25 cellular contexts compared by ENCODE assay signal in genomic region chr1:1438531-1439381, GRCh38. TPM values are rescaled to one million over a fixed set of nuclear protein-coding genes. Genes with fewer than 3 reads are reported as not detected.
A peak's percentile ranks its signal among the peaks of the same experiment; 100 is the strongest.
DNase-seq lines count a peak whose midpoint lies in the region; ATAC-seq, FAIRE-seq and TF ChIP-seq lines count a peak whose summit lies in the region.
"Had no signal": no experiment of that assay in that cellular context is flagged by ENCODE, and none has a peak within 500 bp of the region (broad histone marks: within the 10 kb centered on the region; RNA-seq: fewer than 3 reads in every experiment).

No MANE protein-coding gene starts in this region.

- TF ChIP-seq POLR2A in GM12891 (IDR thresholded peaks at IDR 0.05; ENCODE audit: low read depth, low read length): no peak

- no TSS peak for BruUV-seq in MCF 10A (replicated peaks; lab: Mats Ljungman, UMichigan)

- H3K4me3 Mint-ChIP-seq in natural killer cell treated with Interleukin-12 subunit alpha and Interleukin-12 subunit beta and Interleukin-15 and Interleukin-18, amount 100 ng/mL, for 72 hours: no peak overlapping the region
- H3K4me3 Mint-ChIP-seq in natural killer cell (no peak overlapping the region), nephron (peak overlapping the region in 2 of 3 experiments; percentile 52 to 58), MCF 10A (ENCODE audit: unreplicated experiment) (no peak overlapping the region)
- H3K4me3 Mint-ChIP-seq: activated CD4-positive, alpha-beta T cell treated with anti-CD3 and anti-CD28 coated beads for 36 hours; activated T-helper 1 cell treated with anti-CD3 and anti-CD28 coated beads, Interleukin-12 subunit alpha, Interleukin-12 subunit beta, Interleukin-2, Interleukin-4 antibody, amounts not matched to agents 30 ng/mL and 10 ng/mL and 1 ng/mL, durations not matched to agents 14 hours and 24 hours and 36 hours had no signal

- DNase-seq in natural killer cell treated with Interleukin-12 subunit alpha and Interleukin-12 subunit beta and Interleukin-15 and Interleukin-18, amount 100 ng/mL, for 72 hours (ENCODE audit: low spot score): peak; percentile 58
- DNase-seq in natural killer cell: no peak
- DNase-seq in colonic mucosa: no peak
- no peak for DNase-seq in dedifferentiated amniotic fluid mesenchymal stem cell (ENCODE audit: extremely low spot score)
- no peak for DNase-seq in GM12891 (ENCODE audit: insufficient read length, low spot score)
- DNase-seq in MCF 10A (ENCODE audit: unreplicated experiment): no peak
- DNase-seq in MM.1S: no peak
- DNase-seq: cerebellar nuclear complex, GDM1, Kasumi-1, left ventricle myocardium inferior, NCI-H2107, NCI-H524, nucleus accumbens, retina had no signal

- H3K4me2 ChIP-seq in MM.1S (ENCODE audit: low read depth, low read length): no peak overlapping the region

- H3K4me3 ChIP-seq in colonic mucosa (no peak overlapping the region), MM.1S (ENCODE audit: low read length) (no peak overlapping the region)
- H3K4me3 ChIP-seq: ascending aorta, GM12878, HAP-1, left ventricle myocardium inferior had no signal

- no peaks in the 10 kb centered on the region for H3K79me2 ChIP-seq in MM.1S (ENCODE audit: low read length)

- peaks cover 0 to 3% of the 10 kb centered on the region in 2 donors for H3K4me1 Mint-ChIP-seq in natural killer cell treated with Interleukin-12 subunit alpha and Interleukin-12 subunit beta and Interleukin-15 and Interleukin-18, amount 100 ng/mL, for 72 hours (ENCODE audit: low read depth in 2 of 2)
- peaks cover 4 to 10% of the 10 kb centered on the region in 2 donors for H3K4me1 Mint-ChIP-seq in natural killer cell
- peaks cover 19% of the 10 kb centered on the region for H3K4me1 Mint-ChIP-seq in nephron
- H3K4me1 Mint-ChIP-seq in MCF 10A (ENCODE audit: insufficient read depth, unreplicated experiment): no peaks in the 10 kb centered on the region

- no peak overlapping the region for H2AFZ ChIP-seq in MM.1S (ENCODE audit: low read length)

- H4K20me1 ChIP-seq in MM.1S (ENCODE audit: insufficient read depth, low read length): no peaks in the 10 kb centered on the region

- TF ChIP-seq CTCF in natural killer cell (IDR thresholded peaks at IDR 0.05) (no peak), colonic mucosa (IDR thresholded peaks at IDR 0.05) (no peak), nephron (IDR thresholded peaks at IDR 0.05; ENCODE audit: unreplicated experiment in 3 of 3) (no peak), MCF 10A (IDR thresholded peaks at IDR 0.05; ENCODE audit: unreplicated experiment) (no peak), MM.1S (IDR thresholded peaks at IDR 0.05; ENCODE audit: low read length) (no peak)

- no peaks in the 10 kb centered on the region for H3K9me3 Mint-ChIP-seq in natural killer cell treated with Interleukin-12 subunit alpha and Interleukin-12 subunit beta and Interleukin-15 and Interleukin-18, amount 100 ng/mL, for 72 hours
- no peaks in the 10 kb centered on the region for H3K9me3 Mint-ChIP-seq in natural killer cell
- H3K9me3 Mint-ChIP-seq in nephron: no peaks in the 10 kb centered on the region
- H3K9me3 Mint-ChIP-seq in MCF 10A (ENCODE audit: unreplicated experiment): no peaks in the 10 kb centered on the region
- H3K9me3 Mint-ChIP-seq: activated naive CD4-positive, alpha-beta T cell treated with anti-CD3 and anti-CD28 coated beads, Interleukin-2, amount 50 U/mL, for 72 hours; activated T-helper 1 cell treated with anti-CD3 and anti-CD28 coated beads, Interleukin-12 subunit alpha, Interleukin-12 subunit beta, Interleukin-2, Interleukin-4 antibody, amounts not matched to agents 30 ng/mL and 10 ng/mL and 1 ng/mL, durations not matched to agents 14 hours and 24 hours and 36 hours had no signal

- no peak for FAIRE-seq in GM12891 (lab: Jason Lieb, UNC)
- FAIRE-seq: GM12878 had no signal

- H3K9ac ChIP-seq in colonic mucosa (ENCODE audit: low read depth in 2 of 2, low read length in 2 of 2) (peak overlapping the region in 1 of 2 donors; percentile 55), MM.1S (ENCODE audit: low read length) (no peak overlapping the region)

- H3K27ac ChIP-seq in colonic mucosa: peak overlapping the region; percentile 25
- H3K27ac ChIP-seq in MM.1S (ENCODE audit: low read length): no peak overlapping the region
- H3K27ac ChIP-seq: ascending aorta, C4-2B, left ventricle myocardium inferior had no signal

- peaks cover 0 to 6% of the 10 kb centered on the region in 2 donors for H3K27me3 Mint-ChIP-seq in natural killer cell treated with Interleukin-12 subunit alpha and Interleukin-12 subunit beta and Interleukin-15 and Interleukin-18, amount 100 ng/mL, for 72 hours
- H3K27me3 Mint-ChIP-seq in natural killer cell (ENCODE audit: low read depth in 2 of 2) (peaks cover 0 to 11% of the 10 kb centered on the region in 2 donors), nephron (ENCODE audit: low read depth) (no peaks in the 10 kb centered on the region), MCF 10A (ENCODE audit: insufficient read depth, unreplicated experiment) (no peaks in the 10 kb centered on the region)

- no peaks in the 10 kb centered on the region for H3K36me3 Mint-ChIP-seq in natural killer cell treated with Interleukin-12 subunit alpha and Interleukin-12 subunit beta and Interleukin-15 and Interleukin-18, amount 100 ng/mL, for 72 hours
- H3K36me3 Mint-ChIP-seq in natural killer cell (no peaks in the 10 kb centered on the region), nephron (ENCODE audit: low read depth) (no peaks in the 10 kb centered on the region), MCF 10A (ENCODE audit: insufficient read depth, unreplicated experiment) (no peaks in the 10 kb centered on the region)
- H3K36me3 Mint-ChIP-seq: activated naive CD4-positive, alpha-beta T cell treated with anti-CD3 and anti-CD28 coated beads, Interleukin-2, amount 50 U/mL, for 72 hours had no signal

- POLR2A ChIA-PET in MCF 10A (lab: Yijun Ruan, JAX): interaction anchor here (0.6 to 2.3 kb wide), 2 partner anchors 31 to 474 kb away, joined by 3 to 5 read pairs; partner anchors contain the start of gene MRPL20

- no peaks in the 10 kb centered on the region for H3K36me3 ChIP-seq in colonic mucosa
- H3K36me3 ChIP-seq in MM.1S (replicated peaks; ENCODE audit: insufficient read depth, low read length): no peaks in the 10 kb centered on the region
- H3K36me3 ChIP-seq: ascending aorta, left ventricle myocardium inferior had no signal

- no peaks in the 10 kb centered on the region for H3K9me2 ChIP-seq in MM.1S (replicated peaks; ENCODE audit: insufficient read depth, low read length)

- no peak for ATAC-seq in natural killer cell treated with Interleukin-12 subunit alpha and Interleukin-12 subunit beta and Interleukin-15 and Interleukin-18, amount 100 ng/mL, for 72 hours
- no peak for ATAC-seq in natural killer cell
- ATAC-seq: activated CD4-positive, alpha-beta T cell treated with anti-CD3 and anti-CD28 coated beads for 36 hours; activated naive CD4-positive, alpha-beta T cell treated with anti-CD3 and anti-CD28 coated beads, Interleukin-2, amount 50 U/mL, for 72 hours had no signal

- CTCF ChIA-PET in MCF 10A (lab: Yijun Ruan, JAX): interaction anchor here (0.6 kb wide), 1 partner anchor 213 kb away, joined by 3 read pairs; no protein-coding TSS in a partner anchor

- H3F3A ChIP-seq in MM.1S (ENCODE audit: insufficient read depth, low read length): no peaks in the 10 kb centered on the region

- no peaks in the 10 kb centered on the region for H3K9me3 ChIP-seq in colonic mucosa
- no peaks in the 10 kb centered on the region for H3K9me3 ChIP-seq in MM.1S (replicated peaks; ENCODE audit: insufficient read depth, low read length)
- H3K9me3 ChIP-seq: ascending aorta, HAP-1, left ventricle myocardium inferior had no signal

- H3K27me3 ChIP-seq in colonic mucosa (peaks cover 4% of the 10 kb centered on the region), MM.1S (replicated peaks; ENCODE audit: insufficient read depth, low read length) (peaks cover 46% of the 10 kb centered on the region)

- intact Hi-C loops in natural killer cell (cut with micrococcal nuclease): no loop called here
- intact Hi-C loops in colonic mucosa (cut with DNase I): no loop called here
- intact Hi-C loops in MCF 10A (cut with micrococcal nuclease): no loop called here

- H3K4me1 ChIP-seq in colonic mucosa: peaks cover 28% of the 10 kb centered on the region
- no peaks in the 10 kb centered on the region; the same call in 1 of the 2 replicates for H3K4me1 ChIP-seq in MM.1S (ENCODE audit: low read length)

- no peak overlapping the region for H3K27ac Mint-ChIP-seq in natural killer cell treated with Interleukin-12 subunit alpha and Interleukin-12 subunit beta and Interleukin-15 and Interleukin-18, amount 100 ng/mL, for 72 hours
- H3K27ac Mint-ChIP-seq in natural killer cell: no peak overlapping the region
- peak overlapping the region in 1 of 3 experiments; percentile 54 for H3K27ac Mint-ChIP-seq in nephron
- no peak overlapping the region for H3K27ac Mint-ChIP-seq in MCF 10A (ENCODE audit: low read depth, unreplicated experiment)
- H3K27ac Mint-ChIP-seq: activated CD4-positive, alpha-beta T cell treated with anti-CD3 and anti-CD28 coated beads for 36 hours; activated naive CD4-positive, alpha-beta T cell treated with anti-CD3 and anti-CD28 coated beads, Interleukin-2, amount 50 U/mL, for 72 hours; activated T-helper 1 cell treated with anti-CD3 and anti-CD28 coated beads, Interleukin-12 subunit alpha, Interleukin-12 subunit beta, Interleukin-2, Interleukin-4 antibody, amounts not matched to agents 30 ng/mL and 10 ng/mL and 1 ng/mL, durations not matched to agents 14 hours and 24 hours and 36 hours had no signal

RNA-seq across cellular contexts. Expression of gene VWA1, which starts 3.3 kb away (rescaled TPM):
- total RNA-seq in natural killer cell treated with Interleukin-12 subunit alpha and Interleukin-12 subunit beta and Interleukin-15 and Interleukin-18, amount 100 ng/mL, for 72 hours: 1 to 10 TPM; 1.3 to 7.7 TPM
- not detected for total RNA-seq in natural killer cell
- 10 to 100 TPM; 43.5 to 74.0 TPM for total RNA-seq in colonic mucosa
- 0.33 TPM for polyA plus RNA-seq in GM12891 (2012; ENCODE audit: low read depth, missing spikeins)
- total RNA-seq in MCF 10A (2022): 0.37 and 0.54 TPM in 2 replicates

RNA-seq across cellular contexts. Expression of gene ATAD3C, which starts 10.7 kb away (rescaled TPM):
- total RNA-seq in natural killer cell treated with Interleukin-12 subunit alpha and Interleukin-12 subunit beta and Interleukin-15 and Interleukin-18, amount 100 ng/mL, for 72 hours: 1 to 10 TPM in 1 of 2 donors, under 1 TPM in 1; 0.17 to 1.7 TPM
- total RNA-seq in natural killer cell (1 to 10 TPM in 2 of 3 donors, under 1 TPM in 1; 0.13 to 2.2 (median 1.5) TPM), colonic mucosa (under 1 TPM; 0.16 to 0.64 TPM), MCF 10A (2022) (0.27 and 2.0 TPM in 2 replicates)
- 0.40 TPM for polyA plus RNA-seq in GM12891 (2012; ENCODE audit: low read depth, missing spikeins)
- total RNA-seq: ascending aorta had no signal

RNA-seq across cellular contexts. Expression of gene ANKRD65, which starts 17.7 kb away (rescaled TPM):
- not detected for total RNA-seq in natural killer cell treated with Interleukin-12 subunit alpha and Interleukin-12 subunit beta and Interleukin-15 and Interleukin-18, amount 100 ng/mL, for 72 hours
- total RNA-seq in natural killer cell (not detected), colonic mucosa (1 to 10 TPM in 1 of 2 donors, under 1 TPM in 1; 0.57 to 2.0 TPM), MCF 10A (2022) (0.86 and 1.4 TPM in 2 replicates)
- 0.87 TPM for polyA plus RNA-seq in GM12891 (2012; ENCODE audit: low read depth, missing spikeins)
- total RNA-seq: A673; activated CD4-positive, alpha-beta T cell treated with anti-CD3 and anti-CD28 coated beads for 36 hours; mononuclear cell had no signal

RNA-seq across cellular contexts. Expression of gene MRPL20, which starts 31.7 kb away (rescaled TPM):
- total RNA-seq in natural killer cell treated with Interleukin-12 subunit alpha and Interleukin-12 subunit beta and Interleukin-15 and Interleukin-18, amount 100 ng/mL, for 72 hours: 100 to 1,000 TPM; 138 to 175 TPM
- total RNA-seq in natural killer cell: 100 to 1,000 TPM in 1 of 3 donors, 10 to 100 TPM in 2; 90.9 to 111 (median 92.7) TPM
- 100 to 1,000 TPM in 1 of 2 donors, 10 to 100 TPM in 1; 88.1 to 143 TPM for total RNA-seq in colonic mucosa
- polyA plus RNA-seq in GM12891 (2012; ENCODE audit: low read depth, missing spikeins): 199 TPM
- total RNA-seq in MCF 10A (2022): 131 and 137 TPM in 2 replicates

RNA-seq across cellular contexts. Expression of gene ATAD3B, which starts 32.8 kb away (rescaled TPM):
- total RNA-seq in natural killer cell treated with Interleukin-12 subunit alpha and Interleukin-12 subunit beta and Interleukin-15 and Interleukin-18, amount 100 ng/mL, for 72 hours: 100 to 1,000 TPM in 1 of 2 donors, 10 to 100 TPM in 1; 56.6 to 126 TPM
- total RNA-seq in natural killer cell: 10 to 100 TPM; 31.9 to 52.4 (median 42.9) TPM
- 10 to 100 TPM; 16.6 to 62.9 TPM for total RNA-seq in colonic mucosa
- polyA plus RNA-seq in GM12891 (2012; ENCODE audit: low read depth, missing spikeins): 13.0 TPM
- total RNA-seq in MCF 10A (2022): 42.2 and 46.9 TPM in 2 replicates

Comparison
In these comparisons a context has a peak if more than half of its experiments do, and no peak if none do; other contexts are left out.
1. H3K4me3 Mint-ChIP-seq: peak in nephron (2 of 3); none in natural killer cell treated with Interleukin-12 subunit alpha and Interleukin-12 subunit beta and Interleukin-15 and Interleukin-18, amount 100 ng/mL, for 72 hours (single experiment), natural killer cell (single experiment) and MCF 10A (single experiment).
2. RNA of gene VWA1, which starts 3.3 kb away (total RNA-seq): 43.5 to 74.0 TPM in colonic mucosa; 1.3 to 7.7 TPM in natural killer cell treated with Interleukin-12 subunit alpha and Interleukin-12 subunit beta and Interleukin-15 and Interleukin-18, amount 100 ng/mL, for 72 hours, 0.37 to 0.54 TPM in MCF 10A and not detected in natural killer cell; every median in the first group is over 4 times any median in the second.